ENCODE assay signal across 20 cellular contexts in genomic region chr2:66455490-66455889, GRCh38. TPM values are rescaled to one million over a fixed set of nuclear protein-coding genes. Genes with fewer than 3 reads are reported as not detected.
DNase-seq lines count a peak whose midpoint lies in the region; ATAC-seq and TF ChIP-seq lines count a peak whose summit lies in the region.
"Had no signal": no experiment of that assay in that cellular context is flagged by ENCODE, and none has a peak within 500 bp of the region (broad histone marks: within the 10 kb centered on the region; RNA-seq: fewer than 3 reads in every experiment).

No MANE protein-coding gene starts in this region.

- TF ChIP-seq CTCF in left ventricle myocardium inferior (IDR thresholded peaks at IDR 0.05; ENCODE audit: borderline replicate concordance) (no peak), right atrium auricular region (IDR thresholded peaks at IDR 0.05) (no peak), left lung (IDR thresholded peaks at IDR 0.05) (no peak)

- DNase-seq in left ventricle myocardium inferior (no peak), right atrium auricular region (ENCODE audit: low spot score) (no peak), left lung (no peak), NCI-H2081 (lab: John Stamatoyannopoulos, UW) (no peak), NCI-H1694 (lab: John Stamatoyannopoulos, UW) (no peak)
- no peak for DNase-seq in stimulated activated CD8-positive, alpha-beta memory T cell treated with anti-CD3 and anti-CD28 coated beads, Interleukin-4, amount 100 ng/mL, for 48 hours
- DNase-seq: DMS153, DND-41, HCEC 1CT, IMR-90, KG1, MG63, NCI-H1105 treated with DMSO at 0.1 percent for 48 hours, NCI-H146, NCI-H2029, NCI-H446 treated with DMSO at 0.1 percent for 48 hours, NCI-H526, RPMI8226, SHP77 treated with DMSO at 0.1 percent for 48 hours had no signal

- no peak overlapping the region for H3K9ac ChIP-seq in rectal smooth muscle tissue (ENCODE audit: low read length)

- peaks cover 31% of the 10 kb centered on the region for H3K4me1 ChIP-seq in left ventricle myocardium inferior
- H3K4me1 ChIP-seq in right atrium auricular region: no peaks in the 10 kb centered on the region
- peaks cover 3 to 16% of the 10 kb centered on the region in 2 donors for H3K4me1 ChIP-seq in left lung
- H3K4me1 ChIP-seq in rectal smooth muscle tissue (ENCODE audit: control insufficient read depth, insufficient read depth, low read length): peaks cover 55% of the 10 kb centered on the region

- H3K9me3 ChIP-seq in left ventricle myocardium inferior (replicated peaks) (no peaks in the 10 kb centered on the region), right atrium auricular region (no peaks in the 10 kb centered on the region), left lung (no peaks in the 10 kb centered on the region)
- H3K9me3 ChIP-seq: MG63 had no signal

- ATAC-seq in left lung: no peak

- peaks cover 3% of the 10 kb centered on the region for H3K36me3 ChIP-seq in left ventricle myocardium inferior
- no peaks in the 10 kb centered on the region for H3K36me3 ChIP-seq in right atrium auricular region
- H3K36me3 ChIP-seq in left lung: no peaks in the 10 kb centered on the region
- H3K36me3 ChIP-seq in rectal smooth muscle tissue (ENCODE audit: control insufficient read depth, insufficient read depth, low read length): peaks cover 3% of the 10 kb centered on the region
- H3K36me3 ChIP-seq: MG63 had no signal

- H3K27ac ChIP-seq in left ventricle myocardium inferior (replicated peaks): peak overlapping the region; percentile 60
- H3K27ac ChIP-seq in right atrium auricular region: no peak overlapping the region
- peak overlapping the region; percentile 15 to 36 for H3K27ac ChIP-seq in left lung
- peak overlapping the region; percentile 41 for H3K27ac ChIP-seq in rectal smooth muscle tissue (ENCODE audit: low read depth, low read length)

- no peak overlapping the region for H3K4me3 ChIP-seq in left ventricle myocardium inferior
- H3K4me3 ChIP-seq in right atrium auricular region: no peak overlapping the region
- H3K4me3 ChIP-seq in left lung: no peak overlapping the region
- H3K4me3 ChIP-seq in rectal smooth muscle tissue (ENCODE audit: low read length): no peak overlapping the region
- H3K4me3 ChIP-seq: MG63 had no signal

- intact Hi-C loops in left ventricle myocardium inferior (cut with micrococcal nuclease): no loop called here
- intact Hi-C loops in left lung (cut with DNase I): no loop called here

- H3K27me3 ChIP-seq in left ventricle myocardium inferior (ENCODE audit: low read depth) (no peaks in the 10 kb centered on the region), right atrium auricular region (no peaks in the 10 kb centered on the region), left lung (no peaks in the 10 kb centered on the region), rectal smooth muscle tissue (ENCODE audit: control insufficient read depth, insufficient read depth, low read length) (no peaks in the 10 kb centered on the region)
- H3K27me3 ChIP-seq: MG63 had no signal

RNA-seq across cellular contexts. Expression of gene MEIS1, which starts 20.6 kb away (rescaled TPM):
- total RNA-seq in left ventricle myocardium inferior (38.0 TPM), right atrium auricular region (10 to 100 TPM; 13.6 to 16.7 TPM), left lung (10 to 100 TPM; 54.3 to 57.6 TPM)

Comparison
In these comparisons a context has a peak if more than half of its experiments do, and no peak if none do; other contexts are left out.
1. H3K27ac ChIP-seq: peak in left ventricle myocardium inferior (single experiment), left lung (2 of 2) and rectal smooth muscle tissue (single experiment); none in right atrium auricular region (0 of 2).